7 cellular contexts compared by ENCODE assay signal in the genomic region with DNA sequence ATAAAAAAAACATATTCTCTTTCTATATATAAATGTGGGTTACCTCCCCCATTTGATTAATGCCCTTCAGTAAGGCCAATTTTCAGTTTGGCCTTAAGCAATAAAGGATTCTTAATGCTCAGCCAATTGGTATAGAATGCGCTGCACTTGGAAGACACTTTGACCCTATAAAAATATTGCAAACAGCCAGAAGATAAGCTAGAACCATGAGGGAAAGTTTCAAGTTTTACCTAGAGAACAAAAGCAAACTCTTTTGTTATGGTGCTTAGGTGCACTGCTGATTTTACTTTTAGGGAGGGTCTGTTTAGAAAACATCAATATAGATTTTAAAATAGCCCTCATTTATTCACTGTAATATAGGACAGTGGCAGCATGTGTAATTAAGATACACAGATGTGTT.
"Had no signal": no experiment of that assay in that cellular context is flagged by ENCODE, and none has a peak within 500 bp of the region (broad histone marks: within the 10 kb centered on the region; RNA-seq: fewer than 3 reads in every experiment).

No MANE protein-coding gene starts in this region.

- ATAC-seq: HepG2, K562 had no signal

- DNase-seq: IMR-90, KBM-7, KG1 had no signal

- H3K4me3 ChIP-seq: K562 had no signal

- H3K36me3 Mint-ChIP-seq: IgD-negative memory B cell had no signal

- H3K27me3 Mint-ChIP-seq: IgD-negative memory B cell had no signal

- H3K27ac ChIP-seq: HL-60 had no signal

- H3K4me3 Mint-ChIP-seq: IgD-negative memory B cell had no signal
